In genomic region chr1:157411064-157411463, GRCh38 we compare ENCODE assay signal across 28 cellular contexts.
"Had no signal": no experiment of that assay in that cellular context is flagged by ENCODE, and none has a peak within 500 bp of the region (broad histone marks: within the 10 kb centered on the region; RNA-seq: fewer than 3 reads in every experiment).

No MANE protein-coding gene starts in this region.

- H3K4me3 Mint-ChIP-seq: activated B cell treated with CpG ODN at 0.5 μM for 24 hours; activated CD4-positive, alpha-beta memory T cell treated with anti-CD3 and anti-CD28 coated beads for 36 hours; activated CD4-positive, alpha-beta T cell treated with anti-CD3 and anti-CD28 coated beads, Interleukin-2, amount 10 ng/mL, durations not matched to agents 24 days and 14 days; activated naive CD8-positive, alpha-beta T cell; activated T-cell treated with anti-CD3 and anti-CD28 coated beads, Interleukin-2, amount 50 U/mL, for 4 hours; activated T-helper 17 cell treated with anti-CD3 and anti-CD28 coated beads, Interleukin-2, amount 50 U/mL, for 72 hours; T-helper 17 cell; T-helper 2 cell treated with Interferon-gamma antibody and Interleukin-4, amounts not matched to agents 5 μg/mL and 100 μg/mL, for 36 hours had no signal

- H3K36me3 ChIP-seq: brain microvascular endothelial cell, esophagus squamous epithelium, gastroesophageal sphincter, heart right ventricle, WERI-Rb-1 had no signal

- H3K4me1 ChIP-seq: esophagus squamous epithelium, gastroesophageal sphincter, heart right ventricle had no signal

- H3K27me3 ChIP-seq: brain microvascular endothelial cell, dorsolateral prefrontal cortex, esophagus squamous epithelium, gastroesophageal sphincter had no signal

- ATAC-seq: activated CD4-positive, CD25-positive, alpha-beta regulatory T cell treated with anti-CD3 and anti-CD28 coated beads, Interleukin-2, amount 50 U/mL, for 24 hours; activated T-cell treated with anti-CD3 and anti-CD28 coated beads, Interleukin-2, amount 50 U/mL, for 4 hours; activated T-helper 17 cell treated with anti-CD3 and anti-CD28 coated beads, Interleukin-2, amount 50 U/mL, for 72 hours; gastroesophageal sphincter; heart right ventricle; T-helper 17 cell had no signal

- H3K9me3 ChIP-seq: esophagus squamous epithelium, gastroesophageal sphincter, heart right ventricle had no signal

- DNase-seq: activated B cell treated with CpG ODN at 0.5 μM for 24 hours; activated CD4-positive, alpha-beta memory T cell treated with anti-CD3 and anti-CD28 coated beads for 36 hours; activated CD4-positive, alpha-beta T cell treated with anti-CD3 and anti-CD28 coated beads, Interleukin-2, amount 10 ng/mL, durations not matched to agents 24 days and 14 days; activated CD8-positive, alpha-beta memory T cell treated with anti-CD3 and anti-CD28 coated beads for 24 hours; activated effector memory CD4-positive, alpha-beta T cell treated with Interleukin-2 at 50 U/mL for 16 hours; activated gamma-delta T cell treated with Interleukin-2 at 50 U/mL for 16 hours; activated naive CD4-positive, alpha-beta T cell treated with anti-CD3 and anti-CD28 coated beads, Interleukin-2, amount 50 U/mL, for 16 hours; activated naive CD4-positive, alpha-beta T cell treated with Interleukin-2 at 50 U/mL for 16 hours; activated T-cell treated with anti-CD3 and anti-CD28 coated beads, Interleukin-2, amount 50 U/mL, for 4 hours; amniotic stem cell; anterior cingulate cortex; brain microvascular endothelial cell; caudate nucleus; dorsolateral prefrontal cortex; effector memory CD4-positive, alpha-beta T cell; erythroblast; esophagus squamous epithelium; foreskin melanocyte; heart right ventricle; T-helper 1 cell; T-helper 17 cell; T1000; WERI-Rb-1 had no signal

- H3K4me1 Mint-ChIP-seq: activated B cell treated with CpG ODN at 0.5 μM for 24 hours; activated CD4-positive, alpha-beta T cell treated with anti-CD3 and anti-CD28 coated beads, Interleukin-2, amount 10 ng/mL, durations not matched to agents 24 days and 14 days; activated T-helper 17 cell treated with anti-CD3 and anti-CD28 coated beads, Interleukin-2, amount 50 U/mL, for 72 hours had no signal

- H3K27ac ChIP-seq: brain microvascular endothelial cell, dorsolateral prefrontal cortex, esophagus squamous epithelium, gastroesophageal sphincter, heart right ventricle, WERI-Rb-1 had no signal

- H3K9me3 Mint-ChIP-seq: activated B cell treated with CpG ODN at 0.5 μM for 24 hours; activated CD4-positive, alpha-beta memory T cell treated with anti-CD3 and anti-CD28 coated beads for 36 hours; activated CD4-positive, alpha-beta T cell treated with anti-CD3 and anti-CD28 coated beads, Interleukin-2, amount 10 ng/mL, durations not matched to agents 24 days and 14 days; activated T-cell treated with anti-CD3 and anti-CD28 coated beads, Interleukin-2, amount 50 U/mL, for 4 hours; activated T-helper 17 cell treated with anti-CD3 and anti-CD28 coated beads, Interleukin-2, amount 50 U/mL, for 72 hours; T-helper 2 cell treated with Interferon-gamma antibody and Interleukin-4, amounts not matched to agents 5 μg/mL and 100 μg/mL, for 36 hours had no signal

- H3K4me3 ChIP-seq: dorsolateral prefrontal cortex, esophagus squamous epithelium, gastroesophageal sphincter, heart right ventricle had no signal

- H3K27ac Mint-ChIP-seq: activated B cell treated with CpG ODN at 0.5 μM for 24 hours; activated CD4-positive, alpha-beta memory T cell treated with anti-CD3 and anti-CD28 coated beads for 36 hours; activated CD4-positive, alpha-beta T cell treated with anti-CD3 and anti-CD28 coated beads, Interleukin-2, amount 10 ng/mL, durations not matched to agents 24 days and 14 days; activated naive CD8-positive, alpha-beta T cell; activated T-helper 17 cell treated with anti-CD3 and anti-CD28 coated beads, Interleukin-2, amount 50 U/mL, for 72 hours; T-helper 17 cell; T-helper 2 cell treated with Interferon-gamma antibody and Interleukin-4, amounts not matched to agents 5 μg/mL and 100 μg/mL, for 36 hours had no signal

- H3K36me3 Mint-ChIP-seq: activated CD4-positive, alpha-beta memory T cell treated with anti-CD3 and anti-CD28 coated beads for 36 hours; activated naive CD8-positive, alpha-beta T cell had no signal
